ENCODE assay signal across 8 cellular contexts in the genomic region with DNA sequence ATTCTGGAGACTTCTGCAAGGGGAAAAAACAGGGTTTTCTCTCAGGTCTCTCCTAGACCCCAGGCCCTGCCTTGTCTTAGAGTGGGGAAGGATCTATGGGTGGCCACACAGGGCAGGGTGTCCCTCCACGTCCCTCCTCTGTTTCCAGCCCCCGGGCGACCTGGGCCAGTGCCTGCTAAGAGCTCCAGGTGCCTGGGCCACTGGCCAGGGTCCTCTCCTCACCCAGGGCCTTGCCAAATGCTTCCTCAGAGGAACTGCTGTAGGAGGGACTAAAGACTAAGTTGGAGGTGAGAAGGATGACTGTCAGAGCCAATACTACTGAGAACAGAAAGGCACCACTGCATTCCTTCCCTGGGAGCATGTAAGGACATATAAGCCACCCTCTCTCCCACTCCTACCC. TPM values are rescaled to one million over a fixed set of nuclear protein-coding genes. Genes with fewer than 3 reads are reported as not detected.
"Had no signal": no experiment of that assay in that cellular context is flagged by ENCODE, and none has a peak within 500 bp of the region (broad histone marks: within the 10 kb centered on the region; RNA-seq: fewer than 3 reads in every experiment).

No MANE protein-coding gene starts in this region.

- H3K9me3 ChIP-seq: HAP-1 had no signal

- H2AFZ ChIP-seq: GM23248 had no signal

- H3K4me3 ChIP-seq: GM23248, HAP-1 had no signal

- DNase-seq: GM23248, GOT3, H7, HFFc6 had no signal

- H3K27ac ChIP-seq: GM23248, HL-60 had no signal

- H3K9ac ChIP-seq: GM23248 had no signal

- H3K36me3 ChIP-seq: HAP-1 had no signal

- ATAC-seq: HCT116, HepG2 had no signal

RNA-seq across cellular contexts. Expression of a gene that starts 11.4 kb away (rescaled TPM):
- total RNA-seq: GM23248, HFFc6 had no signal
- polyA plus RNA-seq: GM23248, HepG2 had no signal
